In genomic region chr1:24384251-24385090, GRCh38 we compare ENCODE assay signal across 9 cellular contexts. TPM values are rescaled to one million over a fixed set of nuclear protein-coding genes. Genes with fewer than 3 reads are reported as not detected.
A peak's percentile ranks its signal among the peaks of the same experiment; 100 is the strongest.
DNase-seq lines count a peak whose midpoint lies in the region; FAIRE-seq and TF ChIP-seq lines count a peak whose summit lies in the region.
"Had no signal": no experiment of that assay in that cellular context is flagged by ENCODE, and none has a peak within 500 bp of the region (broad histone marks: within the 10 kb centered on the region; RNA-seq: fewer than 3 reads in every experiment).

No MANE protein-coding gene starts in this region.

- H3K56ac ChIP-seq in H1 (replicated peaks; ENCODE audit: insufficient read length, low read depth, low read length): no peak overlapping the region

- no peak overlapping the region for H2AK5ac ChIP-seq in H1 (ENCODE audit: low read depth, low read length)

- no peak overlapping the region for H2BK15ac ChIP-seq in H1 (ENCODE audit: low read length)

- no peaks in the 10 kb centered on the region; a peak in 2 of 8 replicates for H3K36me3 ChIP-seq in H1 (ENCODE audit: control insufficient read depth in 2 of 4, insufficient read depth in 4 of 4, low read length in 3 of 4)
- H3K36me3 ChIP-seq in skeletal muscle satellite cell (ENCODE audit: insufficient read depth, low read length): no peaks in the 10 kb centered on the region

- H3K4me1 ChIP-seq in H1 (replicated peaks in 1 of 4; ENCODE audit: control insufficient read depth in 3 of 4, insufficient read depth in 4 of 4, low read length in 3 of 4) (no peaks in the 10 kb centered on the region), skeletal muscle satellite cell (ENCODE audit: control insufficient read depth, insufficient read depth, low read length) (peaks cover 21% of the 10 kb centered on the region)

- no peak for TF ChIP-seq EP300 in H1 (IDR thresholded peaks at IDR 0.05; ENCODE audit: borderline replicate concordance in 1 of 2, low read depth in 2 of 2, low read length in 2 of 2)

- TF ChIP-seq POLR2A in H1 (IDR thresholded peaks at IDR 0.05; ENCODE audit: control extremely low read depth in 1 of 2, low read depth in 2 of 2, low read length in 2 of 2): no peak

- H3K4me2 ChIP-seq in H1 (ENCODE audit: insufficient read depth in 1 of 2, low read depth in 2 of 2, low read length in 2 of 2): no peak overlapping the region
- H3K4me2 ChIP-seq in skeletal muscle satellite cell (ENCODE audit: low read length): peak overlapping the region; percentile 50

- no peak overlapping the region for H4K91ac ChIP-seq in H1 (replicated peaks; ENCODE audit: insufficient read length, low read length)

- no peak overlapping the region for H3K4ac ChIP-seq in H1 (replicated peaks; ENCODE audit: insufficient read length, low read depth, low read length)

- CTCF ChIA-PET in H1 (lab: Charles Lee; ENCODE audit: partially characterized antibody): interaction anchor here (0.6 to 9.8 kb wide), 42 partner anchors 8 to 264 kb away, joined by 3 to 233 read pairs (median 5); partner anchors contain the start of genes IFNLR1 and NIPAL3

- no peak overlapping the region for H2BK5ac ChIP-seq in H1 (ENCODE audit: low read depth, low read length)

- no peaks in the 10 kb centered on the region for H3K23me2 ChIP-seq in H1 (ENCODE audit: low read depth, low read length)

- no peak overlapping the region for H3K14ac ChIP-seq in H1 (ENCODE audit: insufficient read length)

- DNase-seq in activated T-cell treated with anti-CD3 and anti-CD28 coated beads for 24 hours (ENCODE audit: low read depth) (peak; percentile 26), NOMO-1 treated with DMSO at 0.1 percent for 48 hours (lab: John Stamatoyannopoulos, UW; ENCODE audit: unreplicated experiment) (peak; percentile 71), H1 (ENCODE audit: low read depth in 1 of 2, low spot score in 2 of 2) (peak in 1 of 2 experiments; percentile 30), C1 segment of cervical spinal cord (lab: John Stamatoyannopoulos, UW) (no peak), NCI-H1930 (lab: John Stamatoyannopoulos, UW) (no peak), NCI-H2171 treated with DMSO at 0.1 percent for 48 hours (lab: John Stamatoyannopoulos, UW) (no peak)
- no peak for DNase-seq in activated T-cell treated with anti-CD3 and anti-CD28 coated beads, Interleukin-2, amount 50 U/mL, for 1 hour

- H2AFZ ChIP-seq in H1 (ENCODE audit: low read length): no peak overlapping the region

- no peak overlapping the region for H3K27ac ChIP-seq in H1 (ENCODE audit: low read depth, low read length)

- no peaks in the 10 kb centered on the region for H3K79me1 ChIP-seq in H1 (ENCODE audit: low read depth, low read length)

- no peak overlapping the region for H3K9ac ChIP-seq in H1 (replicated peaks in 1 of 4; ENCODE audit: extremely low read depth in 1 of 4, low read depth in 3 of 4, low read length in 3 of 4)
- H3K9ac ChIP-seq in skeletal muscle satellite cell (ENCODE audit: low read depth, low read length): no peak overlapping the region

- WGBS in H1 (ENCODE audit: extremely low coverage in 1 of 2, insufficient coverage in 1 of 2, insufficient read length in 1 of 2, insufficient replicate concordance in 2 of 2, low coverage in 1 of 2, low lambda C conversion rate in 2 of 2, missing lambda C conversion rate in 1 of 2), 2 experiments: 94% methylated on average over 13 of the region's 13 CpGs; no CpG with 5 or more reads in 1 of the 2 experiments

- H3K18ac ChIP-seq in H1 (ENCODE audit: extremely low read depth, low read length): no peak overlapping the region

- POLR2A ChIA-PET in H1 (lab: Charles Lee; ENCODE audit: partially characterized antibody): interaction anchor here (1.2 to 2.3 kb wide), 2 partner anchors 10 to 233 kb away, joined by 3 to 5 read pairs; no protein-coding TSS in a partner anchor

- H3K79me2 ChIP-seq in H1 (ENCODE audit: control insufficient read depth in 1 of 2, insufficient read depth in 2 of 2, low read length in 2 of 2): no peaks in the 10 kb centered on the region

- H2BK20ac ChIP-seq in H1 (ENCODE audit: low read length): no peak overlapping the region

- TF ChIP-seq CTCF in H1 (IDR thresholded peaks at IDR 0.05; ENCODE audit: control extremely low read depth in 1 of 3, insufficient read depth in 1 of 3, low read depth in 1 of 3, low read length in 3 of 3): no peak

- H2BK12ac ChIP-seq in H1 (ENCODE audit: low read depth, low read length): 0 out of 2 replicates have a peak overlapping the region, but pooled peaks have one; percentile 7

- no peak overlapping the region for H4K5ac ChIP-seq in H1 (ENCODE audit: insufficient read length, low read depth, low read length)

- TF ChIP-seq RAD21 in H1 (IDR thresholded peaks at IDR 0.05 in 1 of 2, conservative IDR thresholded peaks at IDR 0.05 in 1 of 2; ENCODE audit: low read depth in 2 of 2, low read length in 2 of 2): no peak

- H2BK120ac ChIP-seq in H1 (replicated peaks; ENCODE audit: low read depth, low read length): no peak overlapping the region

- H3K27me3 ChIP-seq in H1 (replicated peaks in 1 of 4; ENCODE audit: control insufficient read depth in 3 of 4, extremely low read depth in 1 of 4, insufficient read depth in 3 of 4, low read length in 3 of 4): no peaks in the 10 kb centered on the region
- no peaks in the 10 kb centered on the region for H3K27me3 ChIP-seq in skeletal muscle satellite cell (ENCODE audit: control insufficient read depth, insufficient read depth, low read length)

- no peak overlapping the region for H3K23ac ChIP-seq in H1 (ENCODE audit: insufficient read length)

- H4K20me1 ChIP-seq in H1 (replicated peaks in 1 of 2; ENCODE audit: control insufficient read depth in 1 of 2, insufficient read depth in 2 of 2, low read length in 2 of 2): no peaks in the 10 kb centered on the region

- H3K4me3 ChIP-seq in H1 (ENCODE audit: extremely low read depth in 1 of 4, insufficient read depth in 2 of 4, low read depth in 3 of 4, low read length in 4 of 4): no peak overlapping the region
- H3K4me3 ChIP-seq in skeletal muscle satellite cell (ENCODE audit: low read length): no peak overlapping the region

- H3K9me3 ChIP-seq in H1 (ENCODE audit: insufficient read depth in 2 of 2, low read depth in 1 of 2, low read length in 1 of 2) (no peaks in the 10 kb centered on the region), skeletal muscle satellite cell (replicated peaks; ENCODE audit: low read length) (no peaks in the 10 kb centered on the region)

- H4K8ac ChIP-seq in H1 (ENCODE audit: extremely low read depth, insufficient read depth, low read length): no peak overlapping the region

- FAIRE-seq in H1 (lab: Jason Lieb, UNC): no peak
- FAIRE-seq: G401.6 had no signal

TF ChIP-seq in H1, 55 proteins besides CTCF, POLR2A, EP300 and RAD21 (continues in another document):
- TF ChIP-seq SAP30 (IDR thresholded peaks at IDR 0.05; ENCODE audit: insufficient read depth, insufficient replicate concordance, low read length): no peak
- no peak for TF ChIP-seq KDM5A (IDR thresholded peaks at IDR 0.05; ENCODE audit: low read length)
- TF ChIP-seq JUN (IDR thresholded peaks at IDR 0.05; ENCODE audit: low read depth, low read length): no peak
- TF ChIP-seq GABPA (IDR thresholded peaks at IDR 0.05; ENCODE audit: borderline replicate concordance, insufficient read depth, low read length): no peak
- no peak for TF ChIP-seq TAF7 (optimal IDR thresholded peaks at IDR 0.05; ENCODE audit: borderline replicate concordance, low read depth, low read length)
- TF ChIP-seq CTBP2 (IDR thresholded peaks at IDR 0.05; ENCODE audit: borderline replicate concordance, insufficient read depth, insufficient read length, low read length): no peak
- TF ChIP-seq SP4 (IDR thresholded peaks at IDR 0.05; ENCODE audit: low read length): no peak
- no peak for TF ChIP-seq TBP (IDR thresholded peaks at IDR 0.05; ENCODE audit: low read depth, low read length)
- no peak for TF ChIP-seq YY1 (IDR thresholded peaks at IDR 0.05; ENCODE audit: low read depth, low read length)
- TF ChIP-seq CHD1 (IDR thresholded peaks at IDR 0.05; ENCODE audit: low read depth, low read length): no peak
- no peak for TF ChIP-seq RBBP5 (IDR thresholded peaks at IDR 0.05; ENCODE audit: borderline replicate concordance, low read depth, low read length)
- no peak for TF ChIP-seq CREB1 (IDR thresholded peaks at IDR 0.05)
- no peak for TF ChIP-seq JUND (IDR thresholded peaks at IDR 0.05; ENCODE audit: low read length)

RNA-seq across cellular contexts. Expression of gene STPG1, which starts 29.1 kb away (rescaled TPM):
- 10.3 and 11.0 TPM in 2 replicates for total RNA-seq in H1 (2021; fragmentation: NEBNext Ultra II Directional; extraction: Animal tissue kit (Norgen Biotek cat#: 25700))
- polyA plus RNA-seq in H1 (2011; rRNA removed): 10.8 and 11.2 TPM in 2 replicates
- polyA plus RNA-seq in H1 (2011; cell fraction: cytosol; rRNA removed): 10.6 TPM
- polyA plus RNA-seq in H1 (2011; cell fraction: nucleus; rRNA removed): 9.3 TPM
- polyA plus RNA-seq in H1 (2012, experiment 1 of 2): 8.5 to 10.4 TPM (median 9.6 TPM) in 4 replicates
- 7.7 TPM for polyA plus RNA-seq in H1 (2012, experiment 2 of 2)
- 8.9 TPM for polyA plus RNA-seq in H1 (2013, experiment 1 of 2)
- polyA plus RNA-seq in H1 (2013, experiment 2 of 2): 8.5 TPM
- 8.9 and 10.7 TPM in 2 replicates for polyA minus RNA-seq in H1 (2011; rRNA and poly(A)+ RNA removed)
- 7.3 TPM for polyA minus RNA-seq in H1 (2011; cell fraction: cytosol; rRNA and poly(A)+ RNA removed)
- polyA minus RNA-seq in H1 (2011; cell fraction: nucleus; rRNA and poly(A)+ RNA removed): 14.7 TPM
- 3.5 and 3.8 TPM in 2 replicates for total RNA-seq in skeletal muscle satellite cell (2012; rRNA removed)

RNA-seq across cellular contexts. Expression of gene NIPAL3, which starts 31.1 kb away (rescaled TPM):
- 11.0 and 12.6 TPM in 2 replicates for total RNA-seq in H1 (2021; fragmentation: NEBNext Ultra II Directional; extraction: Animal tissue kit (Norgen Biotek cat#: 25700))
- 8.8 and 9.1 TPM in 2 replicates for polyA plus RNA-seq in H1 (2011; rRNA removed)
- polyA plus RNA-seq in H1 (2011; cell fraction: cytosol; rRNA removed): 9.1 TPM
- polyA plus RNA-seq in H1 (2011; cell fraction: nucleus; rRNA removed): 9.5 TPM
- 7.2 to 8.6 TPM (median 7.5 TPM) in 4 replicates for polyA plus RNA-seq in H1 (2012, experiment 1 of 2)
- polyA plus RNA-seq in H1 (2012, experiment 2 of 2): 2.2 TPM
- polyA plus RNA-seq in H1 (2013, experiment 1 of 2): 7.8 TPM
- polyA plus RNA-seq in H1 (2013, experiment 2 of 2): 7.7 TPM
- polyA minus RNA-seq in H1 (2011; rRNA and poly(A)+ RNA removed): 17.7 and 19.5 TPM in 2 replicates
- 6.3 TPM for polyA minus RNA-seq in H1 (2011; cell fraction: cytosol; rRNA and poly(A)+ RNA removed)
- 8.1 TPM for polyA minus RNA-seq in H1 (2011; cell fraction: nucleus; rRNA and poly(A)+ RNA removed)
- total RNA-seq in skeletal muscle satellite cell (2012; rRNA removed): 13.7 and 18.3 TPM in 2 replicates

Comparison
In these comparisons a context has a peak if more than half of its experiments do, and no peak if none do; other contexts are left out.
1. DNase-seq: peak in activated T-cell treated with anti-CD3 and anti-CD28 coated beads for 24 hours (single experiment) and NOMO-1 treated with DMSO at 0.1 percent for 48 hours (single experiment); none in activated T-cell treated with anti-CD3 and anti-CD28 coated beads, Interleukin-2, amount 50 U/mL, for 1 hour (single experiment), C1 segment of cervical spinal cord (0 of 14), NCI-H1930 (0 of 2) and NCI-H2171 treated with DMSO at 0.1 percent for 48 hours (single experiment).